ENCODE assay signal across 8 cellular contexts in genomic region chr22:19766506-19767426, GRCh38. TPM values are rescaled to one million over a fixed set of nuclear protein-coding genes. Genes with fewer than 3 reads are reported as not detected.
DNase-seq lines count a peak whose midpoint lies in the region; ATAC-seq lines count a peak whose summit lies in the region.

No MANE protein-coding gene starts in this region.

- H3K4me1 ChIP-seq in BLaER1: peaks cover 55% of the 10 kb centered on the region

- peak overlapping the region; percentile 66 for H3K4me3 ChIP-seq in BLaER1

- no peak overlapping the region for H3K27ac Mint-ChIP-seq in immature natural killer cell

- peaks cover 69% of the 10 kb centered on the region for H4K20me1 ChIP-seq in BLaER1

- H3K27ac ChIP-seq in BLaER1: no peak overlapping the region

- peaks cover 100% of the 10 kb centered on the region for H3K27me3 ChIP-seq in BLaER1

- no peaks in the 10 kb centered on the region for H3K36me3 Mint-ChIP-seq in immature natural killer cell

- peak overlapping the region; percentile 66 to 75 (median 70) for H3K4me3 Mint-ChIP-seq in immature natural killer cell

- H3K27me3 Mint-ChIP-seq in immature natural killer cell (ENCODE audit: low read depth in 3 of 3): peaks cover 4 to 24% (median 15%) of the 10 kb centered on the region in 3 donors

- no peaks in the 10 kb centered on the region for H3K9me3 Mint-ChIP-seq in immature natural killer cell

- no peaks in the 10 kb centered on the region for H3K36me3 ChIP-seq in BLaER1

- H3K4me1 Mint-ChIP-seq in immature natural killer cell: peaks cover 5 to 15% of the 10 kb centered on the region in 2 donors

- no peaks in the 10 kb centered on the region for H3K9me3 ChIP-seq in BLaER1

- no peak for ATAC-seq in GM19351 (IDR thresholded peaks at IDR 0.05; ENCODE audit: unreplicated experiment)
- ATAC-seq in HG03139 (IDR thresholded peaks at IDR 0.05; ENCODE audit: unreplicated experiment): no peak

- no peak overlapping the region for H3K9ac ChIP-seq in BLaER1

- DNase-seq in NOMO-1 (lab: John Stamatoyannopoulos, UW; ENCODE audit: unreplicated experiment in 2 of 2) (peak; percentile 90 to 93), immature natural killer cell (peak; percentile 49 to 53 (median 52)), ecto neural progenitor cell (ENCODE audit: low spot score) (no peak)
- peak; percentile 77 for DNase-seq in activated effector memory CD4-positive, alpha-beta T cell treated with anti-CD3 and anti-CD28 coated beads, Interleukin-2, amount 50 U/mL, for 16 hours
- DNase-seq in stimulated activated CD8-positive, alpha-beta memory T cell treated with anti-CD3 and anti-CD28 coated beads, Interleukin-4, amount 100 ng/mL, for 24 hours (ENCODE audit: low read depth): peak; percentile 22

- peak overlapping the region; percentile 88 for H3K4me2 ChIP-seq in BLaER1

RNA-seq across cellular contexts. Expression of gene TBX1, which starts 6.2 kb away (rescaled TPM):
- under 1 TPM in 1 of 3 donors, not detected in 2; 0.12 TPM for polyA plus RNA-seq in immature natural killer cell

RNA-seq across cellular contexts. Expression of gene GP1BB, which starts 43.4 kb away (rescaled TPM):
- polyA plus RNA-seq in immature natural killer cell: 10 to 100 TPM in 1 of 3 donors, under 1 TPM in 2; 0.53 to 10.1 (median 0.95) TPM

RNA-seq across cellular contexts. Expression of gene SEPTIN5, which starts 52.5 kb away (rescaled TPM):
- 1 to 10 TPM in 1 of 3 donors, under 1 TPM in 1, not detected in 1; 0.36 to 2.2 TPM for polyA plus RNA-seq in immature natural killer cell
